22 cellular contexts compared by ENCODE assay signal in genomic region chr20:36040571-36040970, GRCh38.
"Had no signal": no experiment of that assay in that cellular context is flagged by ENCODE, and none has a peak within 500 bp of the region (broad histone marks: within the 10 kb centered on the region; RNA-seq: fewer than 3 reads in every experiment).

No MANE protein-coding gene starts in this region.

- ATAC-seq: body of pancreas; gastrocnemius medialis; psoas muscle; stimulated activated naive CD8-positive, alpha-beta T cell treated with anti-CD3 and anti-CD28 coated beads, Interleukin-15, Interleukin-2, amounts not matched to agents 100 U/mL and 50 U/mL, for 24 hours; WTC11 had no signal

- H3K4me1 Mint-ChIP-seq: nephron had no signal

- H3K9me3 Mint-ChIP-seq: activated naive CD4-positive, alpha-beta T cell treated with anti-CD3 and anti-CD28 coated beads, Interleukin-2, amount 50 U/mL, for 24 hours; endodermal cell; nephron; WTC11 had no signal

- H3K36me3 ChIP-seq: cardiac muscle cell, gastrocnemius medialis, ovary, right atrium auricular region had no signal

- H3K36me3 Mint-ChIP-seq: WTC11 had no signal

- H3K4me3 ChIP-seq: body of pancreas, cardiac muscle cell, esophagus squamous epithelium, gastrocnemius medialis, ovary, psoas muscle, right atrium auricular region, spleen, tibial artery had no signal

- DNase-seq: activated gamma-delta T cell treated with Interleukin-2 at 50 U/mL for 16 hours; activated T-cell treated with anti-CD3 and anti-CD28 coated beads, Interleukin-2, amount 50 U/mL, for 1 hour; anterior cingulate cortex; body of pancreas; cortex of kidney; endodermal cell; esophagus squamous epithelium; gastrocnemius medialis; head of caudate nucleus; hypothalamus; ovary; psoas muscle; spleen; stimulated activated CD4-positive, alpha-beta T cell treated with anti-CD3 and anti-CD28 coated beads, Interleukin-4, amount 100 ng/mL, for 1 hour; stimulated activated naive CD8-positive, alpha-beta T cell treated with anti-CD3 and anti-CD28 coated beads, Interleukin-15, Interleukin-2, amounts not matched to agents 100 U/mL and 50 U/mL, for 24 hours; tibial artery had no signal

- H3K4me3 Mint-ChIP-seq: activated naive CD4-positive, alpha-beta T cell treated with anti-CD3 and anti-CD28 coated beads, Interleukin-2, amount 50 U/mL, for 24 hours; endodermal cell; nephron; WTC11 had no signal

- H3K27me3 Mint-ChIP-seq: activated naive CD4-positive, alpha-beta T cell treated with anti-CD3 and anti-CD28 coated beads, Interleukin-2, amount 50 U/mL, for 24 hours had no signal

- H3K9me3 ChIP-seq: body of pancreas, esophagus squamous epithelium, gastrocnemius medialis, neutrophil, ovary, psoas muscle, right atrium auricular region, spleen, tibial artery had no signal

- H3K27me3 ChIP-seq: body of pancreas, cardiac muscle cell, esophagus squamous epithelium, gastrocnemius medialis, neutrophil, ovary, right atrium auricular region, spleen, tibial artery had no signal

- H3K27ac Mint-ChIP-seq: activated naive CD4-positive, alpha-beta T cell treated with anti-CD3 and anti-CD28 coated beads, Interleukin-2, amount 50 U/mL, for 24 hours; endodermal cell; nephron; WTC11 had no signal

- H3K27ac ChIP-seq: body of pancreas, cardiac muscle cell, esophagus squamous epithelium, gastrocnemius medialis, neutrophil, ovary, psoas muscle, right atrium auricular region, spleen, tibial artery had no signal
